8 cellular contexts compared by ENCODE assay signal in genomic region chr19:8609210-8610040, GRCh38. TPM values are rescaled to one million over a fixed set of nuclear protein-coding genes. Genes with fewer than 3 reads are reported as not detected.
A peak's percentile ranks its signal among the peaks of the same experiment; 100 is the strongest.
DNase-seq lines count a peak whose midpoint lies in the region; ATAC-seq and TF ChIP-seq lines count a peak whose summit lies in the region.

No MANE protein-coding gene starts in this region.

- H3K4me1 Mint-ChIP-seq in CD4-positive, alpha-beta memory T cell = peaks cover 15 to 48% (median 38%) of the 10 kb centered on the region in 4 donors
- peaks cover 35% of the 10 kb centered on the region for H3K4me1 Mint-ChIP-seq in central memory CD8-positive, alpha-beta T cell
- peaks cover 17% of the 10 kb centered on the region for H3K4me1 Mint-ChIP-seq in stimulated activated memory B cell treated with anti-CD40 and anti-IgM and Interleukin-4, amounts not matched to agents 10 μg/mL and 1 μg/mL and 100 μg/mL, for 72 hours

- peak overlapping the region; percentile 80 to 94 for H3K4me3 ChIP-seq in CD4-positive, alpha-beta memory T cell (ENCODE audit: low read length in 2 of 2)
- H3K4me3 ChIP-seq in NB4 (ENCODE audit: low read depth, low read length) = peak overlapping the region; percentile 78

- peak; percentile 44 for TF ChIP-seq CTCF in NB4 (IDR thresholded peaks at IDR 0.05; ENCODE audit: low read depth, low read length)

- TF ChIP-seq POLR2A in NB4 (IDR thresholded peaks at IDR 0.05; ENCODE audit: extremely low read depth, insufficient read length) = peak; percentile 50

- POLR2A ChIA-PET in CD4-positive, alpha-beta memory T cell (lab: Charles Lee; ENCODE audit: partially characterized antibody) = interaction anchor here (1.4 to 1.8 kb wide), 2 partner anchors 16 to 38 kb away, joined by 4 read pairs; no protein-coding TSS in a partner anchor

- no peaks in the 10 kb centered on the region for H3K27me3 Mint-ChIP-seq in CD4-positive, alpha-beta memory T cell
- H3K27me3 Mint-ChIP-seq in central memory CD8-positive, alpha-beta T cell = no peaks in the 10 kb centered on the region
- peaks cover 49% of the 10 kb centered on the region for H3K27me3 Mint-ChIP-seq in stimulated activated memory B cell treated with anti-CD40 and anti-IgM and Interleukin-4, amounts not matched to agents 10 μg/mL and 1 μg/mL and 100 μg/mL, for 72 hours

- ATAC-seq in central memory CD8-positive, alpha-beta T cell (replicated peaks; ENCODE audit: extremely low read depth, poor library complexity, severe bottlenecking) = peak; percentile 11
- ATAC-seq in stimulated activated memory B cell treated with anti-CD40 and anti-IgM and Interleukin-4, amounts not matched to agents 10 μg/mL and 1 μg/mL and 100 μg/mL, for 72 hours = no peak
- ATAC-seq in GM19467 (IDR thresholded peaks at IDR 0.05; ENCODE audit: unreplicated experiment) = no peak

- intact Hi-C loops in CD4-positive, alpha-beta memory T cell (cut with micrococcal nuclease) = loop anchor here (2.0 kb wide), 1 partner anchor 17 kb away; no protein-coding TSS in a partner anchor

- no peaks in the 10 kb centered on the region for H3K27me3 ChIP-seq in CD4-positive, alpha-beta memory T cell (ENCODE audit: insufficient read depth, low read length)

- H3K9me3 ChIP-seq in CD4-positive, alpha-beta memory T cell (ENCODE audit: control insufficient read depth in 1 of 2, low read length in 2 of 2) = no peaks in the 10 kb centered on the region

- H3K9me3 Mint-ChIP-seq in CD4-positive, alpha-beta memory T cell = peaks cover 0 to 1% (median 0%) of the 10 kb centered on the region in 8 donors
- no peaks in the 10 kb centered on the region for H3K9me3 Mint-ChIP-seq in central memory CD8-positive, alpha-beta T cell
- no peaks in the 10 kb centered on the region for H3K9me3 Mint-ChIP-seq in stimulated activated memory B cell treated with anti-CD40 and anti-IgM and Interleukin-4, amounts not matched to agents 10 μg/mL and 1 μg/mL and 100 μg/mL, for 72 hours

- H3K4me1 ChIP-seq in CD4-positive, alpha-beta memory T cell (ENCODE audit: insufficient read depth, low read length) = peaks cover 28% of the 10 kb centered on the region

- no peaks in the 10 kb centered on the region for H3K36me3 ChIP-seq in CD4-positive, alpha-beta memory T cell (ENCODE audit: insufficient read depth, low read length)

- peak overlapping the region; percentile 94 to 99 (median 96) for H3K4me3 Mint-ChIP-seq in CD4-positive, alpha-beta memory T cell
- peak overlapping the region; percentile 87 for H3K4me3 Mint-ChIP-seq in central memory CD8-positive, alpha-beta T cell
- H3K4me3 Mint-ChIP-seq in stimulated activated memory B cell treated with anti-CD40 and anti-IgM and Interleukin-4, amounts not matched to agents 10 μg/mL and 1 μg/mL and 100 μg/mL, for 72 hours = peak overlapping the region; percentile 48

- H3K27ac Mint-ChIP-seq in CD4-positive, alpha-beta memory T cell = peak overlapping the region; percentile 70 to 98 (median 92)
- H3K27ac Mint-ChIP-seq in central memory CD8-positive, alpha-beta T cell (ENCODE audit: low read depth) = peak overlapping the region; percentile 58
- H3K27ac Mint-ChIP-seq in stimulated activated memory B cell treated with anti-CD40 and anti-IgM and Interleukin-4, amounts not matched to agents 10 μg/mL and 1 μg/mL and 100 μg/mL, for 72 hours = no peak overlapping the region

- H3K36me3 Mint-ChIP-seq in CD4-positive, alpha-beta memory T cell = peaks cover 16 to 25% of the 10 kb centered on the region in 2 donors
- H3K36me3 Mint-ChIP-seq in central memory CD8-positive, alpha-beta T cell (ENCODE audit: insufficient read depth) = peaks cover 2% of the 10 kb centered on the region
- no peaks in the 10 kb centered on the region for H3K36me3 Mint-ChIP-seq in stimulated activated memory B cell treated with anti-CD40 and anti-IgM and Interleukin-4, amounts not matched to agents 10 μg/mL and 1 μg/mL and 100 μg/mL, for 72 hours

- peak overlapping the region; percentile 17 for H3K27ac ChIP-seq in CD4-positive, alpha-beta memory T cell (ENCODE audit: low read depth, low read length)

- CTCF ChIA-PET in CD4-positive, alpha-beta memory T cell (lab: Charles Lee; ENCODE audit: partially characterized antibody) = interaction anchor here (0.6 kb wide), 1 partner anchor 128 kb away, joined by 3 read pairs; no protein-coding TSS in a partner anchor

- no peak for DNase-seq in CD4-positive, alpha-beta memory T cell
- DNase-seq in NB4 (ENCODE audit: low read depth) = peak; percentile 94
- DNase-seq in central memory CD8-positive, alpha-beta T cell (ENCODE audit: low spot score in 2 of 2) = no peak
- peak; percentile 39 for DNase-seq in kidney tubule cell (ENCODE audit: low spot score)
- no peak for DNase-seq in cerebellum (ENCODE audit: low spot score)
- DNase-seq in NCI-H1417 (lab: John Stamatoyannopoulos, UW) = no peak

RNA-seq across cellular contexts. Expression of gene ADAMTS10, which starts 1.1 kb away (rescaled TPM):
- total RNA-seq in CD4-positive, alpha-beta memory T cell = 10 to 100 TPM; 66.0 to 67.2 TPM
- polyA plus RNA-seq in CD4-positive, alpha-beta memory T cell = 1 to 10 TPM in 1 of 2 donors, under 1 TPM in 1; 0.59 to 2.2 TPM
- total RNA-seq in cerebellum = 48.8 TPM

RNA-seq across cellular contexts. Expression of gene NFILZ, which starts 21.0 kb away (rescaled TPM):
- total RNA-seq in CD4-positive, alpha-beta memory T cell = not detected
- polyA plus RNA-seq in CD4-positive, alpha-beta memory T cell = not detected
- total RNA-seq in cerebellum = not detected

RNA-seq across cellular contexts. Expression of gene MYO1F, which starts 32.2 kb away (rescaled TPM):
- total RNA-seq in CD4-positive, alpha-beta memory T cell = 100 to 1,000 TPM; 329 to 359 TPM
- 100 to 1,000 TPM in 1 of 2 donors, 10 to 100 TPM in 1; 35.9 to 112 TPM for polyA plus RNA-seq in CD4-positive, alpha-beta memory T cell
- 2.7 TPM for total RNA-seq in cerebellum

Comparison
In these comparisons a context has a peak if more than half of its experiments do, and no peak if none do; other contexts are left out.
1. DNase-seq: peak in NB4 (single experiment) and kidney tubule cell (single experiment); none in CD4-positive, alpha-beta memory T cell (0 of 5), central memory CD8-positive, alpha-beta T cell (0 of 2), cerebellum (single experiment) and NCI-H1417 (0 of 3).
2. RNA of gene MYO1F, which starts 32.2 kb away (total RNA-seq): 329 to 359 TPM in CD4-positive, alpha-beta memory T cell; 2.7 TPM in cerebellum (single experiment); every median in the first group is over 10 times any median in the second.
3. Peak in every context shown above with its lines, with median percentiles within 50 percentile points of each other: H3K4me3 Mint-ChIP-seq.